ENCODE assay signal across 9 cellular contexts in the genomic region with DNA sequence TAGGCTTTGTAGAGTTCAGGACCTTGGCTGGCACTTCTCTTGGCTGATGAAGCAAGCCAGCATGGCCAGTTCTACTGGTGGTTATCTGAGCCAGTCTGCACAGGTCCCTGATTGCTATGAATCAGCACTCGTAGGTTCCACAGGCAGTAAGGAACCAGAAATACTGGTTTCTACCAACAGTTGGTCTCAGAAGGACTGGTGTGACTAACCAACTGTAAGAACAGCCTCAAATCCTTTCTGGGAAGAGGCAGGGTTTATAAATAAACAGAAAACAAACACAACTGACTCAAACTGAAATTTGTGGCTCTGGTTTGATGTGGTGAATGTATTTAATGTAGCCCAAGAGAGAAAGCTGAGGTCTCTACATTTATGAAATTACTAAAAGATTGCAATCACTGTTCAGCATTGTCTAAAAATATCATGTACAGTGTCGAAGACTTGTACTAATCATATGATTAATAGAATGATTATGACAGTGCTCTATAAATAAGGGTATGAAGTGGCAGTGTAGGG. TPM values are rescaled to one million over a fixed set of nuclear protein-coding genes. Genes with fewer than 3 reads are reported as not detected.
DNase-seq lines count a peak whose midpoint lies in the region; ATAC-seq and TF ChIP-seq lines count a peak whose summit lies in the region.
"Had no signal": no experiment of that assay in that cellular context is flagged by ENCODE, and none has a peak within 500 bp of the region (broad histone marks: within the 10 kb centered on the region; RNA-seq: fewer than 3 reads in every experiment).

No MANE protein-coding gene starts in this region.

- peak overlapping the region; percentile 29 for H3K27ac Mint-ChIP-seq in natural killer cell treated with Interleukin-12 subunit alpha and Interleukin-12 subunit beta and Interleukin-15 and Interleukin-18, amount 100 ng/mL, for 72 hours
- H3K27ac Mint-ChIP-seq in natural killer cell (no peak overlapping the region), MCF 10A (ENCODE audit: low read depth, unreplicated experiment) (peak overlapping the region; percentile 5)
- H3K27ac Mint-ChIP-seq: dendritic cell treated with granulocyte-macrophage colony-stimulating factor and Interleukin-4, amounts not matched to agents 40 ng/mL and 50 ng/mL, for 4 days had no signal

- peaks cover 12 to 18% of the 10 kb centered on the region in 2 donors for H3K4me1 Mint-ChIP-seq in natural killer cell treated with Interleukin-12 subunit alpha and Interleukin-12 subunit beta and Interleukin-15 and Interleukin-18, amount 100 ng/mL, for 72 hours (ENCODE audit: low read depth in 2 of 2)
- peaks cover 0 to 12% of the 10 kb centered on the region in 2 donors for H3K4me1 Mint-ChIP-seq in natural killer cell
- H3K4me1 Mint-ChIP-seq in MCF 10A (ENCODE audit: insufficient read depth, unreplicated experiment) = peaks cover 32% of the 10 kb centered on the region

- H3K27ac ChIP-seq in substantia nigra (ENCODE audit: low read depth, low read length, poor library complexity, severe bottlenecking) = no peak overlapping the region

- POLR2A ChIA-PET in MCF 10A (lab: Yijun Ruan, JAX) = interaction anchor here (1.8 kb wide), 1 partner anchor 45 kb away, joined by 5 read pairs; the partner anchor contains the start of gene RAPH1

- BruUV-seq in MCF 10A (replicated peaks; lab: Mats Ljungman, UMichigan) = no TSS peak

- no peak for TF ChIP-seq CTCF in natural killer cell (IDR thresholded peaks at IDR 0.05)
- no peak for TF ChIP-seq CTCF in MCF 10A (IDR thresholded peaks at IDR 0.05; ENCODE audit: unreplicated experiment)

- peaks cover 6% of the 10 kb centered on the region for H3K36me3 Mint-ChIP-seq in natural killer cell treated with Interleukin-12 subunit alpha and Interleukin-12 subunit beta and Interleukin-15 and Interleukin-18, amount 100 ng/mL, for 72 hours
- H3K36me3 Mint-ChIP-seq in natural killer cell = no peaks in the 10 kb centered on the region
- no peaks in the 10 kb centered on the region for H3K36me3 Mint-ChIP-seq in MCF 10A (ENCODE audit: insufficient read depth, unreplicated experiment)

- no peaks in the 10 kb centered on the region for H3K9me3 Mint-ChIP-seq in natural killer cell treated with Interleukin-12 subunit alpha and Interleukin-12 subunit beta and Interleukin-15 and Interleukin-18, amount 100 ng/mL, for 72 hours
- H3K9me3 Mint-ChIP-seq in natural killer cell (no peaks in the 10 kb centered on the region), MCF 10A (ENCODE audit: unreplicated experiment) (no peaks in the 10 kb centered on the region)
- H3K9me3 Mint-ChIP-seq: dendritic cell treated with granulocyte-macrophage colony-stimulating factor and Interleukin-4, amounts not matched to agents 40 ng/mL and 50 ng/mL, for 4 days had no signal

- peak overlapping the region; percentile 47 for H3K4me3 Mint-ChIP-seq in natural killer cell treated with Interleukin-12 subunit alpha and Interleukin-12 subunit beta and Interleukin-15 and Interleukin-18, amount 100 ng/mL, for 72 hours
- H3K4me3 Mint-ChIP-seq in natural killer cell = no peak overlapping the region
- no peak overlapping the region for H3K4me3 Mint-ChIP-seq in MCF 10A (ENCODE audit: unreplicated experiment)
- H3K4me3 Mint-ChIP-seq: dendritic cell treated with granulocyte-macrophage colony-stimulating factor and Interleukin-4, amounts not matched to agents 40 ng/mL and 50 ng/mL, for 4 days had no signal

- CTCF ChIA-PET in MCF 10A (lab: Yijun Ruan, JAX) = interaction anchor here (1.1 kb wide), 1 partner anchor 236 kb away, joined by 3 read pairs; no protein-coding TSS in a partner anchor

- peak; percentile 94 to 96 for ATAC-seq in natural killer cell treated with Interleukin-12 subunit alpha and Interleukin-12 subunit beta and Interleukin-15 and Interleukin-18, amount 100 ng/mL, for 72 hours
- ATAC-seq in natural killer cell (no peak), HG02763 (IDR thresholded peaks at IDR 0.05; ENCODE audit: unreplicated experiment) (peak; percentile 84)

- DNase-seq in natural killer cell treated with Interleukin-12 subunit alpha and Interleukin-12 subunit beta and Interleukin-15 and Interleukin-18, amount 100 ng/mL, for 72 hours (ENCODE audit: low spot score) = no peak
- DNase-seq in natural killer cell = no peak
- peak; percentile 51 for DNase-seq in NCI-H2196 treated with DMSO at 0.1 percent for 48 hours (lab: John Stamatoyannopoulos, UW; ENCODE audit: unreplicated experiment)
- peak; percentile 85 for DNase-seq in MCF 10A (ENCODE audit: unreplicated experiment)
- DNase-seq in non-pigmented ciliary epithelial cell (ENCODE audit: low read depth) = peak; percentile 55
- no peak for DNase-seq in OCI-M2 (lab: John Stamatoyannopoulos, UW; ENCODE audit: unreplicated experiment)
- no peak for DNase-seq in substantia nigra (lab: John Stamatoyannopoulos, UW)

- peaks cover 19 to 25% of the 10 kb centered on the region in 2 donors for H3K27me3 Mint-ChIP-seq in natural killer cell treated with Interleukin-12 subunit alpha and Interleukin-12 subunit beta and Interleukin-15 and Interleukin-18, amount 100 ng/mL, for 72 hours
- peaks cover 7 to 14% of the 10 kb centered on the region in 2 donors for H3K27me3 Mint-ChIP-seq in natural killer cell (ENCODE audit: low read depth in 2 of 2)
- no peaks in the 10 kb centered on the region for H3K27me3 Mint-ChIP-seq in MCF 10A (ENCODE audit: insufficient read depth, unreplicated experiment)

- intact Hi-C loops in natural killer cell (cut with micrococcal nuclease) = no loop called here
- intact Hi-C loops in MCF 10A (cut with micrococcal nuclease) = no loop called here

RNA-seq across cellular contexts. Expression of gene RAPH1, which starts 44.1 kb away (rescaled TPM):
- total RNA-seq in natural killer cell treated with Interleukin-12 subunit alpha and Interleukin-12 subunit beta and Interleukin-15 and Interleukin-18, amount 100 ng/mL, for 72 hours = 1 to 10 TPM in 1 of 2 donors, under 1 TPM in 1; 0.92 to 1.0 TPM
- total RNA-seq in natural killer cell (1 to 10 TPM in 2 of 3 donors, under 1 TPM in 1; 0.34 to 3.6 (median 1.5) TPM), MCF 10A (2022) (78.0 and 79.8 TPM in 2 replicates)

Comparison
In these comparisons a context has a peak if more than half of its experiments do, and no peak if none do; other contexts are left out.
1. ATAC-seq: peak in natural killer cell treated with Interleukin-12 subunit alpha and Interleukin-12 subunit beta and Interleukin-15 and Interleukin-18, amount 100 ng/mL, for 72 hours (2 of 2) and HG02763 (single experiment); none in natural killer cell (0 of 3).
2. H3K27ac Mint-ChIP-seq: peak in natural killer cell treated with Interleukin-12 subunit alpha and Interleukin-12 subunit beta and Interleukin-15 and Interleukin-18, amount 100 ng/mL, for 72 hours (2 of 2) and MCF 10A (single experiment); none in natural killer cell (0 of 2).
3. DNase-seq: peak in NCI-H2196 treated with DMSO at 0.1 percent for 48 hours (single experiment), MCF 10A (single experiment) and non-pigmented ciliary epithelial cell (single experiment); none in natural killer cell treated with Interleukin-12 subunit alpha and Interleukin-12 subunit beta and Interleukin-15 and Interleukin-18, amount 100 ng/mL, for 72 hours (single experiment), natural killer cell (single experiment), OCI-M2 (single experiment) and substantia nigra (0 of 49).
4. RNA of gene RAPH1, which starts 44.1 kb away (total RNA-seq): 78.0 to 79.8 TPM in MCF 10A; 0.34 to 3.6 TPM in natural killer cell and 0.92 to 1.0 TPM in natural killer cell treated with Interleukin-12 subunit alpha and Interleukin-12 subunit beta and Interleukin-15 and Interleukin-18, amount 100 ng/mL, for 72 hours; every median in the first group is over 10 times any median in the second.